In the genomic region with DNA sequence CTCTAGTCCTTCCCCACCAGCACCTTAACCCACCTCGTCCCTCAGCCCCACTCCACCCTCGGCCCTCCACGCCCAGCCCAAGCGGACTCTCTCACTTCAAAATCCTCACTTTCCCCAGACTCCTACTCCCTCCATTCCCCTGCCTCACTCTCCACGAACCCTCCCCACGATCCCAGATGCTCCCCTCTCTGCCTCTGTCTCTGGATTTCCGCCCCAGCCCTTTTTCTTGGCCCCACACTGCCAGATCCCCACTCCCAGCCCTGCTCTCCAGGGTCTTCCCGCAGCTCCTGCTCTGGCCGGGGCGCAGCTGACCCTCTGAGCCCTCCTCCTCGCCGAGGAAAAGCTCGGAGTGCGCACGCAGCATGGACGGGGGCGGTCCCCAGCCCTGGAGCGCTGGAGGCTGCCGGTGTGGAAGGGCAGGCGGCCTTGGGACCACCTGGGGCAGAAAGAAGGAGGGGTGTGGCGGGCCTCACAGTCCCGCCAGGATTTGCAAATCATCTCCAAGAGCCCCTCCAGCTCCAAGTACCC, we compare ENCODE assay signal across 22 cellular contexts. TPM values are rescaled to one million over a fixed set of nuclear protein-coding genes. Genes with fewer than 3 reads are reported as not detected.
DNase-seq lines count a peak whose midpoint lies in the region; ATAC-seq, FAIRE-seq and TF ChIP-seq lines count a peak whose summit lies in the region.
"Had no signal": no experiment of that assay in that cellular context is flagged by ENCODE, and none has a peak within 500 bp of the region (broad histone marks: within the 10 kb centered on the region; RNA-seq: fewer than 3 reads in every experiment).

Gene TMEM114, minus strand, starts transcription at position 351 of the 528 bp plus-strand sequence. CDS start 673 bp downstream, outside the sequence.

- H3K27me3 ChIP-seq in astrocyte (ENCODE audit: insufficient read depth, low read length): peaks cover 40% of the 10 kb centered on the region

- peak within 1 kb of the TSS; percentile 60 for H3K4me3 Mint-ChIP-seq in astrocyte (ENCODE audit: unreplicated experiment)
- H3K4me3 Mint-ChIP-seq in stimulated activated memory B cell treated with anti-CD40 and anti-IgM and Interleukin-4, amounts not matched to agents 10 μg/mL and 1 μg/mL and 100 μg/mL, for 72 hours: peak within 1 kb of the TSS; percentile 29
- H3K4me3 Mint-ChIP-seq: activated T-cell treated with anti-CD3 and anti-CD28 coated beads, Interleukin-2, amount 50 U/mL, for 4 hours; T-helper 1 cell treated with Interleukin-12 subunit alpha and Interleukin-12 subunit beta and Interleukin-4 antibody, amounts not matched to agents 30 μg/mL and 1 μg/mL, for 36 hours had no signal

- H3K27ac ChIP-seq in astrocyte (ENCODE audit: low read depth, low read length): no peak within 1 kb of the TSS
- H3K27ac ChIP-seq: A549, Peyer's patch, skin epidermis had no signal

- no peak within 1 kb of the TSS for H2AFZ ChIP-seq in astrocyte (ENCODE audit: low read depth, low read length)

- H3K4me3 ChIP-seq in astrocyte (ENCODE audit: insufficient read depth, low read depth, low read length): no peak within 1 kb of the TSS
- H3K4me3 ChIP-seq: A549, skin epidermis had no signal

- H3K27ac Mint-ChIP-seq in astrocyte (ENCODE audit: unreplicated experiment): no peak within 1 kb of the TSS
- no peak within 1 kb of the TSS for H3K27ac Mint-ChIP-seq in stimulated activated memory B cell treated with anti-CD40 and anti-IgM and Interleukin-4, amounts not matched to agents 10 μg/mL and 1 μg/mL and 100 μg/mL, for 72 hours
- H3K27ac Mint-ChIP-seq: naive thymus-derived CD4-positive, alpha-beta T cell; T-helper 1 cell treated with Interleukin-12 subunit alpha and Interleukin-12 subunit beta and Interleukin-4 antibody, amounts not matched to agents 30 μg/mL and 1 μg/mL, for 36 hours had no signal

- H3K79me2 ChIP-seq in astrocyte (ENCODE audit: insufficient read depth, low read length): no peaks in the 10 kb centered on the region

- TF ChIP-seq CTCF in astrocyte (IDR thresholded peaks at IDR 0.05; ENCODE audit: insufficient read depth, low read depth, low read length): no peak

- no peaks in the 10 kb centered on the region for H4K20me1 ChIP-seq in astrocyte (ENCODE audit: insufficient read depth, low read length)

- no peak within 1 kb of the TSS for H3K9ac ChIP-seq in astrocyte (ENCODE audit: low read length)

- H3K9me3 Mint-ChIP-seq in astrocyte (ENCODE audit: unreplicated experiment): no peaks in the 10 kb centered on the region
- H3K9me3 Mint-ChIP-seq in stimulated activated memory B cell treated with anti-CD40 and anti-IgM and Interleukin-4, amounts not matched to agents 10 μg/mL and 1 μg/mL and 100 μg/mL, for 72 hours: peaks cover 2% of the 10 kb centered on the region
- H3K9me3 Mint-ChIP-seq: activated T-cell treated with anti-CD3 and anti-CD28 coated beads, Interleukin-2, amount 50 U/mL, for 4 hours; T-helper 1 cell treated with Interleukin-12 subunit alpha and Interleukin-12 subunit beta and Interleukin-4 antibody, amounts not matched to agents 30 μg/mL and 1 μg/mL, for 36 hours had no signal

- ATAC-seq in stimulated activated memory B cell treated with anti-CD40 and anti-IgM and Interleukin-4, amounts not matched to agents 10 μg/mL and 1 μg/mL and 100 μg/mL, for 72 hours: no peak
- ATAC-seq: naive thymus-derived CD4-positive, alpha-beta T cell had no signal

- no peaks in the 10 kb centered on the region for H3K36me3 ChIP-seq in astrocyte (ENCODE audit: insufficient read depth, low read length)
- H3K36me3 ChIP-seq: Peyer's patch had no signal

- DNase-seq in NCI-H748 (lab: John Stamatoyannopoulos, UW; ENCODE audit: unreplicated experiment) (peak; percentile 34), NCI-H748 treated with DMSO at 0.1 percent for 48 hours (lab: John Stamatoyannopoulos, UW) (no peak), astrocyte (ENCODE audit: low read depth) (no peak), iPS-NIHi11 (ENCODE audit: low spot score) (peak; percentile 75), DMS79 (lab: John Stamatoyannopoulos, UW) (no peak), SHP77 (lab: John Stamatoyannopoulos, UW) (no peak), C1 segment of cervical spinal cord (lab: John Stamatoyannopoulos, UW) (no peak)
- DNase-seq: activated CD4-positive, alpha-beta T cell treated with anti-CD3 and anti-CD28 coated beads for 4 hours; activated T-cell treated with anti-CD3 and anti-CD28 coated beads, Interleukin-2, amount 50 U/mL, for 4 hours; effector CD4-positive, alpha-beta T cell; GDM1; naive thymus-derived CD4-positive, alpha-beta T cell; NCI-H1092; NCI-H510A treated with DMSO at 0.1 percent for 48 hours; Peyer's patch had no signal

- peaks cover 2% of the 10 kb centered on the region for H3K4me1 Mint-ChIP-seq in astrocyte (ENCODE audit: low read depth, unreplicated experiment)
- peaks cover 17% of the 10 kb centered on the region for H3K4me1 Mint-ChIP-seq in stimulated activated memory B cell treated with anti-CD40 and anti-IgM and Interleukin-4, amounts not matched to agents 10 μg/mL and 1 μg/mL and 100 μg/mL, for 72 hours

- no peak within 1 kb of the TSS for H3K4me2 ChIP-seq in astrocyte (ENCODE audit: low read length)
- H3K4me2 ChIP-seq: A549 had no signal

- H3K4me1 ChIP-seq in astrocyte (ENCODE audit: insufficient read depth, low read length): no peaks in the 10 kb centered on the region
- H3K4me1 ChIP-seq: A549 had no signal

- peaks cover 3% of the 10 kb centered on the region for H3K9me3 ChIP-seq in astrocyte (ENCODE audit: insufficient read depth, low read depth, low read length)
- H3K9me3 ChIP-seq: A549, Peyer's patch had no signal

- peaks cover 31% of the 10 kb centered on the region for H3K27me3 Mint-ChIP-seq in astrocyte (ENCODE audit: low read depth, unreplicated experiment)
- H3K27me3 Mint-ChIP-seq in stimulated activated memory B cell treated with anti-CD40 and anti-IgM and Interleukin-4, amounts not matched to agents 10 μg/mL and 1 μg/mL and 100 μg/mL, for 72 hours: peaks cover 23% of the 10 kb centered on the region

- H3K36me3 Mint-ChIP-seq in astrocyte (ENCODE audit: low read depth, unreplicated experiment): no peaks in the 10 kb centered on the region
- H3K36me3 Mint-ChIP-seq in stimulated activated memory B cell treated with anti-CD40 and anti-IgM and Interleukin-4, amounts not matched to agents 10 μg/mL and 1 μg/mL and 100 μg/mL, for 72 hours: peaks cover 4% of the 10 kb centered on the region
- H3K36me3 Mint-ChIP-seq: naive thymus-derived CD4-positive, alpha-beta T cell had no signal

- FAIRE-seq in astrocyte (lab: Jason Lieb, UNC): no peak
- FAIRE-seq: A549, GM19239 had no signal

RNA-seq across cellular contexts. Expression of gene TMEM114, which starts in this region (rescaled TPM):
- total RNA-seq in astrocyte: not detected in 2 replicates
- total RNA-seq: activated T-cell treated with anti-CD3 and anti-CD28 coated beads, Interleukin-2, amount 50 U/mL, for 4 hours; fibroblast of villous mesenchyme; naive thymus-derived CD4-positive, alpha-beta T cell; Peyer's patch; subcutaneous adipose tissue had no signal

Comparison
In these comparisons a context has a peak if more than half of its experiments do, and no peak if none do; other contexts are left out.
1. DNase-seq: peak in NCI-H748 (single experiment) and iPS-NIHi11 (single experiment); none in NCI-H748 treated with DMSO at 0.1 percent for 48 hours (single experiment), astrocyte (single experiment), DMS79 (single experiment), SHP77 (0 of 2) and C1 segment of cervical spinal cord (0 of 14).